ENCODE assay signal across 1 cellular context in the genomic region with DNA sequence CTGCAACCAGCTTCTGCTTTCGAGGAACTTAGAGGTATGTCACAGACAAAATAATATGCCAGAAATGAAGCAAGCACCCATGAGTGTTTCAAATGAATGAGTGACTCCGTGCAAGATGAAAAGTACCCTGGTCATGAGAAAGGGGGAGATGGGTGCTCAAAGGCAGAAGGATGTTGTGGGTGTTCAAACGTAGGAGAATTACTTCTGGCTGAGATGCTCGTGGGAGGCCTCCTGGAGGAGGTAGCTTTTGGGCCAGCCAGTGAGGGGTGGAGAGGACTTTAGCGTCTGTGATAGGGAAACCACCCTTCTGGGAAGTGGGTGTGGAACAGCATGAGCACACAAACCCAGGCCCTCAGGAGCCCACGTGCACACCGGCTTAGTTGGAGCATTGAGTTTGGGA.
TF ChIP-seq lines count a peak whose summit lies in the region.

No MANE protein-coding gene starts in this region.

TF ChIP-seq in HepG2, 621 proteins besides CTCF, POLR2A, EP300 and RAD21:
- no peak for TF ChIP-seq KDM5B (CRISPR knock-in tag; IDR thresholded peaks at IDR 0.05; ENCODE audit: borderline replicate concordance)
- no peak for TF ChIP-seq SMARCC2 (IDR thresholded peaks at IDR 0.05)
- no peak for TF ChIP-seq ZNF792 (CRISPR knock-in tag; IDR thresholded peaks at IDR 0.05)
- no peak for TF ChIP-seq HNF4A (CRISPR knock-in tag; IDR thresholded peaks at IDR 0.05)
- TF ChIP-seq ZNF703 (CRISPR knock-in tag; IDR thresholded peaks at IDR 0.05; ENCODE audit: borderline replicate concordance) = no peak
- no peak for TF ChIP-seq ZNF850 (CRISPR knock-in tag; conservative IDR thresholded peaks at IDR 0.05)
- no peak for TF ChIP-seq THYN1 (CRISPR knock-in tag; IDR thresholded peaks at IDR 0.05; ENCODE audit: borderline replicate concordance, low read depth)
- no peak for TF ChIP-seq E2F1 (CRISPR knock-in tag; IDR thresholded peaks at IDR 0.05)
